ENCODE assay signal across 20 cellular contexts in genomic region chr11:102292951-102293350, GRCh38. TPM values are rescaled to one million over a fixed set of nuclear protein-coding genes. Genes with fewer than 3 reads are reported as not detected.
DNase-seq lines count a peak whose midpoint lies in the region; ATAC-seq and TF ChIP-seq lines count a peak whose summit lies in the region.
"Had no signal": no experiment of that assay in that cellular context is flagged by ENCODE, and none has a peak within 500 bp of the region (broad histone marks: within the 10 kb centered on the region; RNA-seq: fewer than 3 reads in every experiment).

No MANE protein-coding gene starts in this region.

- H3K4me1 ChIP-seq in OCI-LY1 (ENCODE audit: insufficient read depth, low read length, severe bottlenecking) (peaks cover 57% of the 10 kb centered on the region), upper lobe of left lung (peaks cover 4 to 13% (median 8%) of the 10 kb centered on the region in 4 donors)
- H3K4me1 ChIP-seq: foreskin keratinocyte, vagina had no signal

- H3K4me3 ChIP-seq in OCI-LY1 (ENCODE audit: low read depth, low read length, poor library complexity, severe bottlenecking) = no peak overlapping the region
- H3K4me3 ChIP-seq in upper lobe of left lung = no peak overlapping the region
- H3K4me3 ChIP-seq: vagina had no signal

- peak overlapping the region; percentile 3 for H3K27ac Mint-ChIP-seq in activated naive CD8-positive, alpha-beta T cell
- H3K27ac Mint-ChIP-seq in activated naive CD8-positive, alpha-beta T cell treated with anti-CD3 and anti-CD28 coated beads for 36 hours = no peak overlapping the region
- peak overlapping the region; percentile 36 for H3K27ac Mint-ChIP-seq in activated T-helper 2 cell treated with anti-CD3 and anti-CD28 coated beads, Interferon-gamma antibody, Interleukin-2, Interleukin-4, amounts not matched to agents 10 μg/mL and 5 μg/mL and 100 μg/mL, durations not matched to agents 14 hours and 24 hours and 36 hours
- H3K27ac Mint-ChIP-seq in stimulated activated naive B cell treated with anti-CD40 and anti-IgM and Interleukin-4, amounts not matched to agents 10 μg/mL and 1 μg/mL and 100 μg/mL, for 72 hours = peak overlapping the region; percentile 22
- H3K27ac Mint-ChIP-seq: H9 had no signal

- TF ChIP-seq EP300 in upper lobe of left lung (IDR thresholded peaks at IDR 0.05) = no peak

- H4K20me1 ChIP-seq in OCI-LY1 (ENCODE audit: insufficient read depth, low read length) = no peaks in the 10 kb centered on the region

- no peak for TF ChIP-seq POLR2A in upper lobe of left lung (IDR thresholded peaks at IDR 0.05)

- no peak for ATAC-seq in stimulated activated naive B cell treated with anti-CD40 and anti-IgM and Interleukin-4, amounts not matched to agents 10 μg/mL and 1 μg/mL and 100 μg/mL, for 72 hours (replicated peaks)
- no peak for ATAC-seq in upper lobe of left lung (ENCODE audit: low FRiP score in 2 of 2)
- ATAC-seq in GM19023 (IDR thresholded peaks at IDR 0.05; ENCODE audit: unreplicated experiment) = no peak
- ATAC-seq: foreskin keratinocyte, heart right ventricle, SK-N-SH treated with all-trans-retinoic acid at 6 μM for 48 hours had no signal

- H3K36me3 Mint-ChIP-seq in activated naive CD8-positive, alpha-beta T cell = no peaks in the 10 kb centered on the region
- no peaks in the 10 kb centered on the region for H3K36me3 Mint-ChIP-seq in activated naive CD8-positive, alpha-beta T cell treated with anti-CD3 and anti-CD28 coated beads for 36 hours
- H3K36me3 Mint-ChIP-seq in activated T-helper 2 cell treated with anti-CD3 and anti-CD28 coated beads, Interferon-gamma antibody, Interleukin-2, Interleukin-4, amounts not matched to agents 10 μg/mL and 5 μg/mL and 100 μg/mL, durations not matched to agents 14 hours and 24 hours and 36 hours (ENCODE audit: low read depth) = no peaks in the 10 kb centered on the region
- peaks cover 0 to 2% of the 10 kb centered on the region in 2 donors for H3K36me3 Mint-ChIP-seq in stimulated activated naive B cell treated with anti-CD40 and anti-IgM and Interleukin-4, amounts not matched to agents 10 μg/mL and 1 μg/mL and 100 μg/mL, for 72 hours
- H3K36me3 Mint-ChIP-seq: CD14-positive monocyte had no signal

- no peaks in the 10 kb centered on the region for H3K79me2 ChIP-seq in OCI-LY1 (ENCODE audit: insufficient read depth, low read length)

- no peak for DNase-seq in activated naive CD8-positive, alpha-beta T cell treated with anti-CD3 and anti-CD28 coated beads for 36 hours
- no peak for DNase-seq in activated T-helper 2 cell treated with anti-CD3 and anti-CD28 coated beads, Interferon-gamma antibody, Interleukin-2, Interleukin-4, amounts not matched to agents 10 μg/mL and 5 μg/mL and 100 μg/mL, durations not matched to agents 14 hours and 24 hours and 36 hours (ENCODE audit: low spot score)
- no peak for DNase-seq in stimulated activated naive B cell treated with anti-CD40 and anti-IgM and Interleukin-4, amounts not matched to agents 10 μg/mL and 1 μg/mL and 100 μg/mL, for 72 hours
- DNase-seq in upper lobe of left lung = no peak
- no peak for DNase-seq in NCI-H446 (lab: John Stamatoyannopoulos, UW)
- DNase-seq: effector CD4-positive, alpha-beta T cell; foreskin keratinocyte; H9; heart right ventricle; Karpas-422; NCI-H146; NCI-H2171; NCI-H524; WERI-Rb-1 had no signal

- no peaks in the 10 kb centered on the region for H3K9me2 ChIP-seq in OCI-LY1 (ENCODE audit: low read depth, low read length)

- no peaks in the 10 kb centered on the region for H3K9me3 Mint-ChIP-seq in activated naive CD8-positive, alpha-beta T cell (ENCODE audit: low read depth)
- H3K9me3 Mint-ChIP-seq in activated naive CD8-positive, alpha-beta T cell treated with anti-CD3 and anti-CD28 coated beads for 36 hours = no peaks in the 10 kb centered on the region
- peaks cover 2% of the 10 kb centered on the region for H3K9me3 Mint-ChIP-seq in activated T-helper 2 cell treated with anti-CD3 and anti-CD28 coated beads, Interferon-gamma antibody, Interleukin-2, Interleukin-4, amounts not matched to agents 10 μg/mL and 5 μg/mL and 100 μg/mL, durations not matched to agents 14 hours and 24 hours and 36 hours
- no peaks in the 10 kb centered on the region for H3K9me3 Mint-ChIP-seq in stimulated activated naive B cell treated with anti-CD40 and anti-IgM and Interleukin-4, amounts not matched to agents 10 μg/mL and 1 μg/mL and 100 μg/mL, for 72 hours
- H3K9me3 Mint-ChIP-seq: CD14-positive monocyte had no signal

- H2AFZ ChIP-seq in OCI-LY1 (ENCODE audit: low read length) = no peak overlapping the region

- H3K36me3 ChIP-seq in OCI-LY1 (ENCODE audit: insufficient read depth, low read length) (no peaks in the 10 kb centered on the region), upper lobe of left lung (no peaks in the 10 kb centered on the region)
- H3K36me3 ChIP-seq: heart right ventricle, vagina, WERI-Rb-1 had no signal

- peak overlapping the region; percentile 46; the same call in 1 of the 2 replicates for H3K4me2 ChIP-seq in OCI-LY1 (ENCODE audit: low read length)

- no peak overlapping the region for H3K9ac ChIP-seq in OCI-LY1 (ENCODE audit: low read length)

- H3F3A ChIP-seq in OCI-LY1 (ENCODE audit: insufficient read depth, low read length) = no peaks in the 10 kb centered on the region

- H3K9me3 ChIP-seq in OCI-LY1 (ENCODE audit: low read length) = no peaks in the 10 kb centered on the region
- H3K9me3 ChIP-seq in upper lobe of left lung = no peaks in the 10 kb centered on the region
- H3K9me3 ChIP-seq: vagina had no signal

- H3K4me1 Mint-ChIP-seq in activated naive CD8-positive, alpha-beta T cell (ENCODE audit: low read depth) = peaks cover 31% of the 10 kb centered on the region
- H3K4me1 Mint-ChIP-seq in activated naive CD8-positive, alpha-beta T cell treated with anti-CD3 and anti-CD28 coated beads for 36 hours = peaks cover 40% of the 10 kb centered on the region
- H3K4me1 Mint-ChIP-seq in activated T-helper 2 cell treated with anti-CD3 and anti-CD28 coated beads, Interferon-gamma antibody, Interleukin-2, Interleukin-4, amounts not matched to agents 10 μg/mL and 5 μg/mL and 100 μg/mL, durations not matched to agents 14 hours and 24 hours and 36 hours (ENCODE audit: low read depth) = peaks cover 50% of the 10 kb centered on the region
- peaks cover 34 to 61% of the 10 kb centered on the region in 2 donors for H3K4me1 Mint-ChIP-seq in stimulated activated naive B cell treated with anti-CD40 and anti-IgM and Interleukin-4, amounts not matched to agents 10 μg/mL and 1 μg/mL and 100 μg/mL, for 72 hours

- 92 to 94% methylated on average over 8 of the region's 8 CpGs for WGBS in upper lobe of left lung, 2 donors

- H3K4me3 Mint-ChIP-seq in activated naive CD8-positive, alpha-beta T cell = no peak overlapping the region
- H3K4me3 Mint-ChIP-seq in activated naive CD8-positive, alpha-beta T cell treated with anti-CD3 and anti-CD28 coated beads for 36 hours = no peak overlapping the region
- peak overlapping the region; percentile 7 for H3K4me3 Mint-ChIP-seq in activated T-helper 2 cell treated with anti-CD3 and anti-CD28 coated beads, Interferon-gamma antibody, Interleukin-2, Interleukin-4, amounts not matched to agents 10 μg/mL and 5 μg/mL and 100 μg/mL, durations not matched to agents 14 hours and 24 hours and 36 hours (ENCODE audit: low read depth)
- H3K4me3 Mint-ChIP-seq in stimulated activated naive B cell treated with anti-CD40 and anti-IgM and Interleukin-4, amounts not matched to agents 10 μg/mL and 1 μg/mL and 100 μg/mL, for 72 hours = no peak overlapping the region
- H3K4me3 Mint-ChIP-seq: CD14-positive monocyte, H9 had no signal

- TF ChIP-seq CTCF in OCI-LY1 (IDR thresholded peaks at IDR 0.05; ENCODE audit: low read length) (no peak), upper lobe of left lung (IDR thresholded peaks at IDR 0.05) (no peak)

- no peak overlapping the region for H3K27ac ChIP-seq in OCI-LY1 (ENCODE audit: low read depth, low read length, poor library complexity, severe bottlenecking)
- H3K27ac ChIP-seq in upper lobe of left lung = no peak overlapping the region
- H3K27ac ChIP-seq: foreskin keratinocyte, heart right ventricle, vagina, WERI-Rb-1 had no signal

- intact Hi-C loops in activated T-helper 2 cell treated with anti-CD3 and anti-CD28 coated beads, Interferon-gamma antibody, Interleukin-2, Interleukin-4, amounts not matched to agents 10 μg/mL and 5 μg/mL and 100 μg/mL, durations not matched to agents 14 hours and 24 hours and 36 hours (cut with micrococcal nuclease) = no loop called here

- H3K27me3 Mint-ChIP-seq in activated naive CD8-positive, alpha-beta T cell = no peaks in the 10 kb centered on the region
- H3K27me3 Mint-ChIP-seq in activated naive CD8-positive, alpha-beta T cell treated with anti-CD3 and anti-CD28 coated beads for 36 hours = no peaks in the 10 kb centered on the region
- H3K27me3 Mint-ChIP-seq in activated T-helper 2 cell treated with anti-CD3 and anti-CD28 coated beads, Interferon-gamma antibody, Interleukin-2, Interleukin-4, amounts not matched to agents 10 μg/mL and 5 μg/mL and 100 μg/mL, durations not matched to agents 14 hours and 24 hours and 36 hours (ENCODE audit: low read depth) = no peaks in the 10 kb centered on the region
- no peaks in the 10 kb centered on the region for H3K27me3 Mint-ChIP-seq in stimulated activated naive B cell treated with anti-CD40 and anti-IgM and Interleukin-4, amounts not matched to agents 10 μg/mL and 1 μg/mL and 100 μg/mL, for 72 hours

- H3K27me3 ChIP-seq in OCI-LY1 (ENCODE audit: insufficient read depth, low read length) (no peaks in the 10 kb centered on the region), upper lobe of left lung (no peaks in the 10 kb centered on the region)
- H3K27me3 ChIP-seq: foreskin keratinocyte, heart right ventricle, vagina had no signal

RNA-seq across cellular contexts. Expression of gene BIRC3, which starts 24.3 kb away (rescaled TPM):
- 10 to 100 TPM; 76.6 to 79.9 TPM for total RNA-seq in activated naive CD8-positive, alpha-beta T cell treated with anti-CD3 and anti-CD28 coated beads for 36 hours
- 217 and 221 TPM in 2 replicates for total RNA-seq in activated T-helper 2 cell treated with anti-CD3 and anti-CD28 coated beads, Interferon-gamma antibody, Interleukin-2, Interleukin-4, amounts not matched to agents 10 μg/mL and 5 μg/mL and 100 μg/mL, durations not matched to agents 14 hours and 24 hours and 36 hours
- 10 to 100 TPM in 5 of 6 donors, 1 to 10 TPM in 1; 8.8 to 39.5 (median 19.1) TPM for total RNA-seq in upper lobe of left lung

RNA-seq across cellular contexts. Expression of gene BIRC2, which starts 54.1 kb away (rescaled TPM):
- 10 to 100 TPM; 29.6 to 30.7 TPM for total RNA-seq in activated naive CD8-positive, alpha-beta T cell treated with anti-CD3 and anti-CD28 coated beads for 36 hours
- 28.0 and 30.4 TPM in 2 replicates for total RNA-seq in activated T-helper 2 cell treated with anti-CD3 and anti-CD28 coated beads, Interferon-gamma antibody, Interleukin-2, Interleukin-4, amounts not matched to agents 10 μg/mL and 5 μg/mL and 100 μg/mL, durations not matched to agents 14 hours and 24 hours and 36 hours
- total RNA-seq in upper lobe of left lung = 10 to 100 TPM; 23.1 to 56.7 (median 37.8) TPM
